In genomic region chr7:93092757-93093370, GRCh38 we compare ENCODE assay signal across 8 cellular contexts. TPM values are rescaled to one million over a fixed set of nuclear protein-coding genes. Genes with fewer than 3 reads are reported as not detected.
A peak's percentile ranks its signal among the peaks of the same experiment; 100 is the strongest.
DNase-seq lines count a peak whose midpoint lies in the region; ATAC-seq, FAIRE-seq and TF ChIP-seq lines count a peak whose summit lies in the region.

No MANE protein-coding gene starts in this region.

- no peak for FAIRE-seq in frontal cortex (lab: Jason Lieb, UNC)

- peaks cover 5% of the 10 kb centered on the region for H3K9me3 Mint-ChIP-seq in activated CD8-positive, alpha-beta T cell treated with anti-CD3 and anti-CD28 coated beads, Interleukin-2, amount 10 ng/mL, durations not matched to agents 7 days and 5 days (ENCODE audit: insufficient read depth)

- POLR2A ChIA-PET in AG04449 (lab: Yijun Ruan, JAX): no interaction called here
- POLR2A ChIA-PET in activated CD8-positive, alpha-beta T cell treated with anti-CD3 and anti-CD28 coated beads, Interleukin-2, amount 10 ng/mL, durations not matched to agents 7 days and 5 days (lab: Charles Lee): no interaction called here

- CTCF ChIA-PET in AG04449 (lab: Yijun Ruan, JAX): interaction anchor here (1.0 to 6.8 kb wide), 6 partner anchors 9 to 157 kb away, joined by 3 to 129 read pairs (median 5); partner anchors contain the start of genes HEPACAM2 and VPS50
- CTCF ChIA-PET in activated CD8-positive, alpha-beta T cell treated with anti-CD3 and anti-CD28 coated beads, Interleukin-2, amount 10 ng/mL, durations not matched to agents 7 days and 5 days (lab: Charles Lee): interaction anchor here (0.8 to 2.0 kb wide), 2 partner anchors 136 to 148 kb away, joined by 3 to 11 read pairs; no protein-coding TSS in a partner anchor

- H3K4me3 Mint-ChIP-seq in activated CD8-positive, alpha-beta T cell treated with anti-CD3 and anti-CD28 coated beads, Interleukin-2, amount 10 ng/mL, durations not matched to agents 7 days and 5 days: no peak overlapping the region

- H3K4me3 ChIP-seq in AG04449 (ENCODE audit: low read depth, low read length): no peak overlapping the region

- no peak overlapping the region for H3K27ac Mint-ChIP-seq in activated CD8-positive, alpha-beta T cell treated with anti-CD3 and anti-CD28 coated beads, Interleukin-2, amount 10 ng/mL, durations not matched to agents 7 days and 5 days

- TF ChIP-seq CTCF in AG04449 (IDR thresholded peaks at IDR 0.05; ENCODE audit: insufficient read depth, low read length, missing control alignments): peak; percentile 49

- H3K4me1 Mint-ChIP-seq in activated CD8-positive, alpha-beta T cell treated with anti-CD3 and anti-CD28 coated beads, Interleukin-2, amount 10 ng/mL, durations not matched to agents 7 days and 5 days (ENCODE audit: low read depth): no peaks in the 10 kb centered on the region

- ATAC-seq in GM18867 (IDR thresholded peaks at IDR 0.05; ENCODE audit: unreplicated experiment) (peak; percentile 90), HG03439 (IDR thresholded peaks at IDR 0.05; ENCODE audit: unreplicated experiment) (peak; percentile 61)
- peak; percentile 53 for ATAC-seq in activated CD8-positive, alpha-beta T cell treated with anti-CD3 and anti-CD28 coated beads, Interleukin-2, amount 10 ng/mL, durations not matched to agents 7 days and 5 days

- peaks cover 15% of the 10 kb centered on the region for H3K27me3 Mint-ChIP-seq in activated CD8-positive, alpha-beta T cell treated with anti-CD3 and anti-CD28 coated beads, Interleukin-2, amount 10 ng/mL, durations not matched to agents 7 days and 5 days (ENCODE audit: low read depth)

- H3K36me3 Mint-ChIP-seq in activated CD8-positive, alpha-beta T cell treated with anti-CD3 and anti-CD28 coated beads, Interleukin-2, amount 10 ng/mL, durations not matched to agents 7 days and 5 days (ENCODE audit: low read depth): peaks cover 2% of the 10 kb centered on the region

- peak; percentile 21 for DNase-seq in AG04449 (ENCODE audit: low read depth, low spot score)
- no peak for DNase-seq in activated CD8-positive, alpha-beta T cell treated with anti-CD3 and anti-CD28 coated beads, Interleukin-2, amount 10 ng/mL, durations not matched to agents 7 days and 5 days
- DNase-seq in non-pigmented ciliary epithelial cell (ENCODE audit: low read depth): peak; percentile 30
- DNase-seq in effector CD8-positive, alpha-beta T cell (lab: John Stamatoyannopoulos, UW): no peak
- no peak for DNase-seq in frontal cortex (ENCODE audit: low spot score in 2 of 2)
- DNase-seq in activated naive CD4-positive, alpha-beta T cell (lab: John Stamatoyannopoulos, UW): no peak

RNA-seq across cellular contexts. Expression of gene SAMD9, which starts 24.9 kb away (rescaled TPM):
- 10 to 100 TPM; 49.0 to 51.0 TPM for total RNA-seq in activated CD8-positive, alpha-beta T cell treated with anti-CD3 and anti-CD28 coated beads, Interleukin-2, amount 10 ng/mL, durations not matched to agents 7 days and 5 days
- 1.6 TPM for total RNA-seq in frontal cortex

RNA-seq across cellular contexts. Expression of gene SAMD9L, which starts 55.3 kb away (rescaled TPM):
- total RNA-seq in activated CD8-positive, alpha-beta T cell treated with anti-CD3 and anti-CD28 coated beads, Interleukin-2, amount 10 ng/mL, durations not matched to agents 7 days and 5 days: 100 to 1,000 TPM; 102 to 109 TPM
- 1.6 TPM for total RNA-seq in frontal cortex

Comparison
In these comparisons a context has a peak if more than half of its experiments do, and no peak if none do; other contexts are left out.
1. DNase-seq: peak in AG04449 (single experiment) and non-pigmented ciliary epithelial cell (single experiment); none in activated CD8-positive, alpha-beta T cell treated with anti-CD3 and anti-CD28 coated beads, Interleukin-2, amount 10 ng/mL, durations not matched to agents 7 days and 5 days (single experiment), effector CD8-positive, alpha-beta T cell (single experiment), frontal cortex (0 of 2) and activated naive CD4-positive, alpha-beta T cell (0 of 4).
2. RNA of gene SAMD9, which starts 24.9 kb away (total RNA-seq): 49.0 to 51.0 TPM in activated CD8-positive, alpha-beta T cell treated with anti-CD3 and anti-CD28 coated beads, Interleukin-2, amount 10 ng/mL, durations not matched to agents 7 days and 5 days; 1.6 TPM in frontal cortex (single experiment); every median in the first group is over 10 times any median in the second.
3. RNA of gene SAMD9L, which starts 55.3 kb away (total RNA-seq): 102 to 109 TPM in activated CD8-positive, alpha-beta T cell treated with anti-CD3 and anti-CD28 coated beads, Interleukin-2, amount 10 ng/mL, durations not matched to agents 7 days and 5 days; 1.6 TPM in frontal cortex (single experiment); every median in the first group is over 10 times any median in the second.
4. Peak in every context shown above with its lines, with median percentiles within 50 percentile points of each other: ATAC-seq.